15 cellular contexts compared by ENCODE assay signal in the genomic region with DNA sequence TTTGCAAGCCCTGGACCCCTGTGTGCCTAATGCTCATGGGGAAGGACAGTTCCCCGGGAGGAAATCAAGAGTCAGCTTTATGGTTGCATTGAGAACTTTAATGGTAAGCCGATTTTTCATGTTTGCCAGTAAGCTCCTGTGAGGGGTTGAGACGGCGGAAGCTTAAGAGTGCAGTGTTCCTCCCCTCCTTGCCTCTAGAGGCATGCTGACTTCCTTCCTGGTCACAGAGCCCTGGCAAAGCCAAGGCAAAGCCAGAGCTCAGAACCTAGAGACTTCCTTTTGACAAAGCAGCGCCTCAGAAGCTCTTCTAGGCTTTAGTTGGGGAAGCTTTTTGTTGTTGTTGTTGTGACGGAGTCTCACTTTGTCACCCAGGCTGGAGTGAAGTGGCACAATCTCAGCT. TPM values are rescaled to one million over a fixed set of nuclear protein-coding genes. Genes with fewer than 3 reads are reported as not detected.
DNase-seq lines count a peak whose midpoint lies in the region; ATAC-seq and TF ChIP-seq lines count a peak whose summit lies in the region.
"Had no signal": no experiment of that assay in that cellular context is flagged by ENCODE, and none has a peak within 500 bp of the region (broad histone marks: within the 10 kb centered on the region; RNA-seq: fewer than 3 reads in every experiment).

No MANE protein-coding gene starts in this region.

- ATAC-seq in natural killer cell: peak in 2 of 3 donors; percentile 50 to 51
- ATAC-seq in HG02884 (IDR thresholded peaks at IDR 0.05; ENCODE audit: unreplicated experiment): no peak
- ATAC-seq: mucosa of descending colon had no signal

- no peak overlapping the region for H3K27ac ChIP-seq in dorsolateral prefrontal cortex

- no peaks in the 10 kb centered on the region for H3K27me3 Mint-ChIP-seq in activated T-cell treated with anti-CD3 and anti-CD28 coated beads, Interleukin-2, amount 50 U/mL, for 24 hours
- H3K27me3 Mint-ChIP-seq in activated T-helper 1 cell treated with anti-CD3 and anti-CD28 coated beads, Interleukin-12 subunit alpha, Interleukin-12 subunit beta, Interleukin-2, Interleukin-4 antibody, amounts not matched to agents 30 ng/mL and 10 ng/mL and 1 ng/mL, durations not matched to agents 14 hours and 24 hours and 36 hours (ENCODE audit: insufficient read depth): no peaks in the 10 kb centered on the region
- H3K27me3 Mint-ChIP-seq in natural killer cell (ENCODE audit: low read depth in 2 of 2): no peaks in the 10 kb centered on the region

- peaks cover 23% of the 10 kb centered on the region for H3K36me3 Mint-ChIP-seq in activated T-cell treated with anti-CD3 and anti-CD28 coated beads, Interleukin-2, amount 50 U/mL, for 24 hours (ENCODE audit: low read depth)
- peaks cover 15% of the 10 kb centered on the region for H3K36me3 Mint-ChIP-seq in activated T-helper 1 cell treated with anti-CD3 and anti-CD28 coated beads, Interleukin-12 subunit alpha, Interleukin-12 subunit beta, Interleukin-2, Interleukin-4 antibody, amounts not matched to agents 30 ng/mL and 10 ng/mL and 1 ng/mL, durations not matched to agents 14 hours and 24 hours and 36 hours (ENCODE audit: low read depth)
- H3K36me3 Mint-ChIP-seq in natural killer cell: no peaks in the 10 kb centered on the region

- no peak overlapping the region for H3K4me3 ChIP-seq in Jurkat, Clone E6-1 (ENCODE audit: low read length)
- H3K4me3 ChIP-seq in dorsolateral prefrontal cortex: no peak overlapping the region
- H3K4me3 ChIP-seq: mucosa of descending colon had no signal

- peak overlapping the region; percentile 57 for H3K27ac Mint-ChIP-seq in activated T-cell treated with anti-CD3 and anti-CD28 coated beads, Interleukin-2, amount 50 U/mL, for 24 hours
- peak overlapping the region; percentile 4 for H3K27ac Mint-ChIP-seq in activated T-helper 1 cell treated with anti-CD3 and anti-CD28 coated beads, Interleukin-12 subunit alpha, Interleukin-12 subunit beta, Interleukin-2, Interleukin-4 antibody, amounts not matched to agents 30 ng/mL and 10 ng/mL and 1 ng/mL, durations not matched to agents 14 hours and 24 hours and 36 hours
- H3K27ac Mint-ChIP-seq in natural killer cell: peak overlapping the region; percentile 77 to 99

- intact Hi-C loops in activated T-helper 1 cell treated with anti-CD3 and anti-CD28 coated beads, Interleukin-12 subunit alpha, Interleukin-12 subunit beta, Interleukin-2, Interleukin-4 antibody, amounts not matched to agents 30 ng/mL and 10 ng/mL and 1 ng/mL, durations not matched to agents 14 hours and 24 hours and 36 hours (cut with micrococcal nuclease): no loop called here
- intact Hi-C loops in natural killer cell (cut with micrococcal nuclease) (loop anchor here (10.0 kb wide), 1 partner anchor 1073 kb away; a partner anchor contains a TSS), dorsolateral prefrontal cortex (cut with DNase I) (no loop called here)

- H3K9me3 Mint-ChIP-seq in activated T-cell treated with anti-CD3 and anti-CD28 coated beads, Interleukin-2, amount 50 U/mL, for 24 hours: no peaks in the 10 kb centered on the region
- H3K9me3 Mint-ChIP-seq in activated T-helper 1 cell treated with anti-CD3 and anti-CD28 coated beads, Interleukin-12 subunit alpha, Interleukin-12 subunit beta, Interleukin-2, Interleukin-4 antibody, amounts not matched to agents 30 ng/mL and 10 ng/mL and 1 ng/mL, durations not matched to agents 14 hours and 24 hours and 36 hours: no peaks in the 10 kb centered on the region
- H3K9me3 Mint-ChIP-seq in natural killer cell: no peaks in the 10 kb centered on the region

- TF ChIP-seq CTCF in natural killer cell (IDR thresholded peaks at IDR 0.05) (no peak), dorsolateral prefrontal cortex (IDR thresholded peaks at IDR 0.05 in 54 of 56, conservative IDR thresholded peaks at IDR 0.05 in 2 of 56; ENCODE audit: low read depth in 1 of 56, partially characterized antibody in 56 of 56) (no peak)

- H3K4me3 Mint-ChIP-seq in activated T-cell treated with anti-CD3 and anti-CD28 coated beads, Interleukin-2, amount 50 U/mL, for 24 hours: no peak overlapping the region
- H3K4me3 Mint-ChIP-seq in activated T-helper 1 cell treated with anti-CD3 and anti-CD28 coated beads, Interleukin-12 subunit alpha, Interleukin-12 subunit beta, Interleukin-2, Interleukin-4 antibody, amounts not matched to agents 30 ng/mL and 10 ng/mL and 1 ng/mL, durations not matched to agents 14 hours and 24 hours and 36 hours: no peak overlapping the region
- H3K4me3 Mint-ChIP-seq in natural killer cell: peak overlapping the region; percentile 9

- H3K27me3 ChIP-seq in dorsolateral prefrontal cortex: no peaks in the 10 kb centered on the region

- peaks cover 37% of the 10 kb centered on the region for H3K4me1 Mint-ChIP-seq in activated T-cell treated with anti-CD3 and anti-CD28 coated beads, Interleukin-2, amount 50 U/mL, for 24 hours (ENCODE audit: low read depth)
- H3K4me1 Mint-ChIP-seq in activated T-helper 1 cell treated with anti-CD3 and anti-CD28 coated beads, Interleukin-12 subunit alpha, Interleukin-12 subunit beta, Interleukin-2, Interleukin-4 antibody, amounts not matched to agents 30 ng/mL and 10 ng/mL and 1 ng/mL, durations not matched to agents 14 hours and 24 hours and 36 hours (ENCODE audit: low read depth): peaks cover 51% of the 10 kb centered on the region
- H3K4me1 Mint-ChIP-seq in natural killer cell: peaks cover 63 to 70% of the 10 kb centered on the region in 2 donors

- no peak for DNase-seq in activated T-cell treated with anti-CD3 and anti-CD28 coated beads, Interleukin-2, amount 50 U/mL, for 24 hours
- DNase-seq in activated T-cell treated with anti-CD3 and anti-CD28 coated beads for 4 hours (no peak), natural killer cell (no peak), HK-2 (ENCODE audit: unreplicated experiment) (no peak), dorsolateral prefrontal cortex (no peak)
- DNase-seq in Jurkat, Clone E6-1 (ENCODE audit: low read depth, low spot score): peak; percentile 75
- DNase-seq in activated T-helper 1 cell treated with anti-CD3 and anti-CD28 coated beads, Interleukin-12 subunit alpha, Interleukin-12 subunit beta, Interleukin-2, Interleukin-4 antibody, amounts not matched to agents 30 ng/mL and 10 ng/mL and 1 ng/mL, durations not matched to agents 14 hours and 24 hours and 36 hours (ENCODE audit: low spot score): peak; percentile 26
- DNase-seq: activated effector memory CD4-positive, alpha-beta T cell treated with anti-CD3 and anti-CD28 coated beads, Interleukin-2, amount 50 U/mL, for 16 hours; cortex of kidney; HCEC 1CT; mucosa of descending colon; NCI-H526 treated with DMSO at 0.1 percent for 48 hours; retina had no signal

RNA-seq across cellular contexts. Expression of a gene that starts 2.7 kb away (rescaled TPM):
- not detected for polyA plus RNA-seq in Jurkat, Clone E6-1 (2012; ENCODE audit: insufficient read depth, insufficient read length)
- total RNA-seq in activated T-helper 1 cell treated with anti-CD3 and anti-CD28 coated beads, Interleukin-12 subunit alpha, Interleukin-12 subunit beta, Interleukin-2, Interleukin-4 antibody, amounts not matched to agents 30 ng/mL and 10 ng/mL and 1 ng/mL, durations not matched to agents 14 hours and 24 hours and 36 hours: 0.13 TPM in 1 of 2 replicates, not detected in the other
- 10 to 100 TPM in 2 of 3 donors, 1 to 10 TPM in 1; 10.0 to 24.1 (median 15.1) TPM for total RNA-seq in natural killer cell
- under 1 TPM in 1 of 120 experiments, not detected in 119; 0.26 TPM for total RNA-seq in dorsolateral prefrontal cortex
- total RNA-seq: M059J, mucosa of descending colon had no signal

RNA-seq across cellular contexts. Expression of a gene that starts 8.7 kb away (rescaled TPM):
- polyA plus RNA-seq in Jurkat, Clone E6-1 (2012; ENCODE audit: insufficient read depth, insufficient read length): not detected
- 25.4 and 30.2 TPM in 2 replicates for total RNA-seq in activated T-helper 1 cell treated with anti-CD3 and anti-CD28 coated beads, Interleukin-12 subunit alpha, Interleukin-12 subunit beta, Interleukin-2, Interleukin-4 antibody, amounts not matched to agents 30 ng/mL and 10 ng/mL and 1 ng/mL, durations not matched to agents 14 hours and 24 hours and 36 hours
- total RNA-seq in natural killer cell (1,000 to 10,000 TPM in 1 of 3 donors, 100 to 1,000 TPM in 2; 793 to 1,167 (median 825) TPM), dorsolateral prefrontal cortex (1 to 10 TPM in 28 of 120 experiments, under 1 TPM in 37, not detected in 55; 0.35 to 6.9 (median 0.90) TPM)

RNA-seq across cellular contexts. Expression of a gene that starts 59.2 kb away (rescaled TPM):
- polyA plus RNA-seq in Jurkat, Clone E6-1 (2012; ENCODE audit: insufficient read depth, insufficient read length): 22.9 TPM
- 1.7 and 2.3 TPM in 2 replicates for total RNA-seq in activated T-helper 1 cell treated with anti-CD3 and anti-CD28 coated beads, Interleukin-12 subunit alpha, Interleukin-12 subunit beta, Interleukin-2, Interleukin-4 antibody, amounts not matched to agents 30 ng/mL and 10 ng/mL and 1 ng/mL, durations not matched to agents 14 hours and 24 hours and 36 hours
- under 1 TPM; 0.48 to 1.00 (median 0.61) TPM for total RNA-seq in natural killer cell
- total RNA-seq in dorsolateral prefrontal cortex: 1 to 10 TPM in 26 of 120 experiments, under 1 TPM in 28, not detected in 66; 0.25 to 2.8 (median 0.89) TPM

Comparison
In these comparisons a context has a peak if more than half of its experiments do, and no peak if none do; other contexts are left out.
1. DNase-seq: peak in Jurkat, Clone E6-1 (single experiment) and activated T-helper 1 cell treated with anti-CD3 and anti-CD28 coated beads, Interleukin-12 subunit alpha, Interleukin-12 subunit beta, Interleukin-2, Interleukin-4 antibody, amounts not matched to agents 30 ng/mL and 10 ng/mL and 1 ng/mL, durations not matched to agents 14 hours and 24 hours and 36 hours (single experiment); none in activated T-cell treated with anti-CD3 and anti-CD28 coated beads, Interleukin-2, amount 50 U/mL, for 24 hours (single experiment), activated T-cell treated with anti-CD3 and anti-CD28 coated beads for 4 hours (single experiment), natural killer cell (single experiment), HK-2 (single experiment) and dorsolateral prefrontal cortex (0 of 10).
2. H3K27ac Mint-ChIP-seq: peak in every context shown above with its lines; median percentile 88 in natural killer cell; 57 in activated T-cell treated with anti-CD3 and anti-CD28 coated beads, Interleukin-2, amount 50 U/mL, for 24 hours; 4 in activated T-helper 1 cell treated with anti-CD3 and anti-CD28 coated beads, Interleukin-12 subunit alpha, Interleukin-12 subunit beta, Interleukin-2, Interleukin-4 antibody, amounts not matched to agents 30 ng/mL and 10 ng/mL and 1 ng/mL, durations not matched to agents 14 hours and 24 hours and 36 hours.
3. RNA of a gene that starts 8.7 kb away (total RNA-seq): 793 to 1,167 TPM in natural killer cell; 25.4 to 30.2 TPM in activated T-helper 1 cell treated with anti-CD3 and anti-CD28 coated beads, Interleukin-12 subunit alpha, Interleukin-12 subunit beta, Interleukin-2, Interleukin-4 antibody, amounts not matched to agents 30 ng/mL and 10 ng/mL and 1 ng/mL, durations not matched to agents 14 hours and 24 hours and 36 hours and 0.35 to 6.9 TPM in dorsolateral prefrontal cortex; every median in the first group is over 10 times any median in the second.